16 cellular contexts compared by ENCODE assay signal in the genomic region with DNA sequence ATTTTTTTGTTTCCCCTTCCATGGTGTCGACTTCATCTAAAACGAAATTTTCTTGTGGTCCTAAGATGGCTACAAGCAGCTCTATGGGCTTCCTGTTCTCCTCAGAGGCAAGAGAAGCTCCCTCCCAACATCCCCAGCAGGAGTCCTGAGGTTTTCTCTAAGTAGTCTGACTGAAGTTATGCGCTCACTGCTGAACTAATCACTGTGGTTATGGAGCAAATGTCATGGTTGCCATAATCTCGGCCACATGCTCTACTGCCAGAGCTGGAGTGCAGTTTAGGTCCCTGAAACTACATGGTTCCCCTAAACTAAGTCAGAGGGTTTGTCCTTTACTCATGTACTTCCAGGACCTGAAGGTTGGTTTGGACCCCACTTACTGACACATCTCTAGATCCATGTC.
DNase-seq lines count a peak whose midpoint lies in the region.
"Had no signal": no experiment of that assay in that cellular context is flagged by ENCODE, and none has a peak within 500 bp of the region (broad histone marks: within the 10 kb centered on the region; RNA-seq: fewer than 3 reads in every experiment).

No MANE protein-coding gene starts in this region.

- 92% methylated on average over 4 of the region's 4 CpGs for WGBS in mesenchymal stem cell

- H2BK15ac ChIP-seq in mesenchymal stem cell (ENCODE audit: low read depth, poor library complexity, severe bottlenecking), result no peak overlapping the region

- no peaks in the 10 kb centered on the region for H3K79me2 ChIP-seq in ACC112 (ENCODE audit: control insufficient read depth, insufficient read depth, low read length, unreplicated experiment)

- no peak overlapping the region for H3K4me2 ChIP-seq in mesenchymal stem cell (ENCODE audit: low read length, poor library complexity, severe bottlenecking)

- peak; percentile 11 for DNase-seq in Jurkat, Clone E6-1 (ENCODE audit: low read depth, low spot score)
- DNase-seq in astrocyte of the hippocampus (ENCODE audit: low read depth, low spot score) (peak; percentile 49), mesenchymal stem cell (no peak), HPDE6-E6E7 (ENCODE audit: extremely low spot score) (no peak), HuH-7.5 (ENCODE audit: low spot score) (no peak), NCI-H1436 (lab: John Stamatoyannopoulos, UW) (no peak)
- no peak for DNase-seq in central memory CD4-positive, alpha-beta T cell
- DNase-seq: activated CD4-positive, alpha-beta T cell treated with anti-CD3 and anti-CD28 coated beads, Interleukin-2, amount 10 ng/mL, durations not matched to agents 7 days and 5 days; activated T-cell treated with anti-CD3 and anti-CD28 coated beads, Interleukin-2, amount 50 U/mL, for 24 hours; colonic mucosa; KBM-7; nucleus accumbens; Peyer's patch had no signal

- H4K91ac ChIP-seq in mesenchymal stem cell (ENCODE audit: low read length), result peak overlapping the region; percentile 66

- H3K36me3 ChIP-seq in ACC112 (ENCODE audit: insufficient read depth, low read length), result no peaks in the 10 kb centered on the region
- H3K36me3 ChIP-seq in mesenchymal stem cell (ENCODE audit: control insufficient read depth in 1 of 2, insufficient read depth in 2 of 2, low read depth in 1 of 2, low read length in 2 of 2), result no peaks in the 10 kb centered on the region
- H3K36me3 ChIP-seq: colonic mucosa, HAP-1, Peyer's patch had no signal

- H3K9me3 ChIP-seq in mesenchymal stem cell (ENCODE audit: control insufficient read depth, low read length), result no peaks in the 10 kb centered on the region
- H3K9me3 ChIP-seq: colonic mucosa, HAP-1, Peyer's patch had no signal

- H3K27ac ChIP-seq in ACC112 (ENCODE audit: low read depth, low read length) (peak overlapping the region; percentile 59), mesenchymal stem cell (ENCODE audit: low read length, poor library complexity, severe bottlenecking) (peak overlapping the region; percentile 99)
- H3K27ac ChIP-seq: colonic mucosa, Peyer's patch had no signal

- peak overlapping the region; percentile 20; the same call in 1 of the 2 replicates for H3K4me3 ChIP-seq in ACC112 (ENCODE audit: low read depth, low read length)
- no peak overlapping the region for H3K4me3 ChIP-seq in Jurkat, Clone E6-1 (ENCODE audit: low read length)
- no peak overlapping the region for H3K4me3 ChIP-seq in mesenchymal stem cell (ENCODE audit: insufficient read depth in 1 of 2, low read depth in 1 of 2, low read length in 2 of 2)
- H3K4me3 ChIP-seq: colonic mucosa, HAP-1, lung, Peyer's patch had no signal

- peak overlapping the region; percentile 56 to 90 for H2BK12ac ChIP-seq in mesenchymal stem cell (ENCODE audit: low read length in 2 of 2)

- peak overlapping the region; percentile 61 for H3K4ac ChIP-seq in mesenchymal stem cell (ENCODE audit: low read depth in 1 of 2, low read length in 2 of 2)

- H3K79me1 ChIP-seq in mesenchymal stem cell (replicated peaks; ENCODE audit: low read length, poor library complexity, severe bottlenecking), result no peaks in the 10 kb centered on the region

- peak overlapping the region; percentile 9 for H4K8ac ChIP-seq in mesenchymal stem cell (ENCODE audit: low read length)

- H3K9ac ChIP-seq in mesenchymal stem cell (ENCODE audit: low read length), result peak overlapping the region; percentile 49

- H3K27me3 ChIP-seq in ACC112 (ENCODE audit: insufficient read depth, low read length) (no peaks in the 10 kb centered on the region), mesenchymal stem cell (ENCODE audit: control insufficient read depth in 1 of 2, insufficient read depth in 1 of 2, low read length in 2 of 2) (no peaks in the 10 kb centered on the region)
- H3K27me3 ChIP-seq: colonic mucosa, Peyer's patch had no signal

- H2BK5ac ChIP-seq in mesenchymal stem cell (ENCODE audit: low read depth, low read length, poor library complexity, severe bottlenecking), result peak overlapping the region; percentile 96

- no peak overlapping the region for H3K14ac ChIP-seq in mesenchymal stem cell (ENCODE audit: low read length in 2 of 2)

- H2AFZ ChIP-seq in ACC112 (ENCODE audit: low read length, unreplicated experiment), result peak overlapping the region; percentile 85
- H2AFZ ChIP-seq in mesenchymal stem cell (ENCODE audit: low read depth, low read length), result no peak overlapping the region

- peaks cover 28% of the 10 kb centered on the region for H3K4me1 ChIP-seq in ACC112 (ENCODE audit: control insufficient read depth, insufficient read depth, low read length, unreplicated experiment)
- H3K4me1 ChIP-seq in mesenchymal stem cell (ENCODE audit: control insufficient read depth, insufficient read depth, low read depth, low read length), result peaks cover 7% of the 10 kb centered on the region
- H3K4me1 ChIP-seq: colonic mucosa, Peyer's patch had no signal

- no peak overlapping the region for H3K23ac ChIP-seq in mesenchymal stem cell (ENCODE audit: low read length in 2 of 2)

- no peak overlapping the region for H2BK120ac ChIP-seq in mesenchymal stem cell (ENCODE audit: low read depth, low read length)

- peak overlapping the region; percentile 27 for H2AK5ac ChIP-seq in mesenchymal stem cell (ENCODE audit: low read length, severe bottlenecking)

- H3K18ac ChIP-seq in mesenchymal stem cell (ENCODE audit: low read depth in 1 of 2, low read length in 2 of 2), result peak overlapping the region; percentile 65 to 78

Comparison
In these comparisons a context has a peak if more than half of its experiments do, and no peak if none do; other contexts are left out.
1. DNase-seq: peak in Jurkat, Clone E6-1 (single experiment) and astrocyte of the hippocampus (single experiment); none in mesenchymal stem cell (single experiment), HPDE6-E6E7 (single experiment), HuH-7.5 (single experiment), central memory CD4-positive, alpha-beta T cell (single experiment) and NCI-H1436 (single experiment).